In the genomic region with DNA sequence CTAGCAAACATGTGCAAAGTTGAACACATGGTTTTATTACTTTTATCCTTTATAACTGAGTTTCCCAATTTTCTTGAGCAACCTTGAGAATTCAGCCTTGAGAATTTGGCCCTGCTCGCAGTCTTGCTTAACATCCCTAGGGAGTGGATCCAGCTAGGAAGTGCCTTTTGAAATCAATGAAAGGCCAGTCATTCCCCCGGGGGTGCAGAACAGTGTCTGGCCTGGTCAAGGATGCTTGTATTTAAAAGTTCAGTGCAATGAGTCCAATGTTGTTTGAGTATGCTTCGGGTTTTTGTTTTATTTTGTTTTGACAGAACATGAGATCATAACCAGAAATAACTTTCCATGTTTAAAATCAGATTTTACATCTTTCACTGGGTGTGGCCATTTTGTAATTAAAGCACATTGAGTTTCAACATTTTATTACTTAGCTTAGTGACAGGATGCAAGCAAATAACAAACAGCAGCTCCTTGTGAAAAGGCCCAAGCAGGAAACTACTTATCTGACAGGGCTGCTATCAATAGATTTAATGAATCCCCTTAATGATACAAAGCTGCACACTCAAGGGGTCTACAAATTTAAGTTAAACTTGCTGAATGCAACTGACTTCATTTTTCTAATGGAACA, we compare ENCODE assay signal across 11 cellular contexts. TPM values are rescaled to one million over a fixed set of nuclear protein-coding genes. Genes with fewer than 3 reads are reported as not detected.
A peak's percentile ranks its signal among the peaks of the same experiment; 100 is the strongest.
DNase-seq lines count a peak whose midpoint lies in the region; ATAC-seq and TF ChIP-seq lines count a peak whose summit lies in the region.
"Had no signal": no experiment of that assay in that cellular context is flagged by ENCODE, and none has a peak within 500 bp of the region (broad histone marks: within the 10 kb centered on the region; RNA-seq: fewer than 3 reads in every experiment).

No MANE protein-coding gene starts in this region.

- H3K4me2 ChIP-seq in hepatocyte, result no peak overlapping the region

- no peaks in the 10 kb centered on the region for H3K9me3 ChIP-seq in colonic mucosa
- no peaks in the 10 kb centered on the region for H3K9me3 ChIP-seq in liver (ENCODE audit: control insufficient read depth in 4 of 4, low read length in 3 of 4)
- H3K9me3 ChIP-seq in stomach, result no peaks in the 10 kb centered on the region
- no peaks in the 10 kb centered on the region for H3K9me3 ChIP-seq in WERI-Rb-1 (ENCODE audit: severe bottlenecking)
- no peaks in the 10 kb centered on the region for H3K9me3 ChIP-seq in hepatocyte (ENCODE audit: low read depth)

- ATAC-seq in HG03196 (IDR thresholded peaks at IDR 0.05; ENCODE audit: unreplicated experiment), result no peak
- no peak for ATAC-seq in GM18498 (IDR thresholded peaks at IDR 0.05; ENCODE audit: unreplicated experiment)

- peak; percentile 61 for DNase-seq in HCEC 1CT
- DNase-seq in colonic mucosa, result peak; percentile 30
- no peak for DNase-seq in stomach
- no peak for DNase-seq in WERI-Rb-1
- DNase-seq in hepatocyte (ENCODE audit: low spot score), result no peak
- DNase-seq: activated gamma-delta T cell, DND-41, NCI-H524 treated with DMSO at 0.1 percent for 48 hours had no signal

- intact Hi-C loops in colonic mucosa (cut with DNase I) (no loop called here), stomach (cut with DNase I; ENCODE audit: low total_unique reads) (no loop called here)

- no peak overlapping the region for H3K27ac ChIP-seq in colonic mucosa
- peak overlapping the region in 1 of 2 donors; percentile 48 for H3K27ac ChIP-seq in liver (ENCODE audit: low read depth in 1 of 2, low read length in 2 of 2)
- peak overlapping the region in 4 of 5 donors; percentile 4 to 66 (median 30) for H3K27ac ChIP-seq in stomach
- no peak overlapping the region for H3K27ac ChIP-seq in WERI-Rb-1
- H3K27ac ChIP-seq in hepatocyte, result no peak overlapping the region

- no peaks in the 10 kb centered on the region for H3K79me2 ChIP-seq in hepatocyte

- H3K36me3 ChIP-seq in colonic mucosa (no peaks in the 10 kb centered on the region), liver (ENCODE audit: control insufficient read depth in 4 of 4, insufficient read depth in 3 of 4, low read depth in 1 of 4, low read length in 3 of 4) (peaks cover 0 to 19% (median 1%) of the 10 kb centered on the region in 4 donors), stomach (no peaks in the 10 kb centered on the region), WERI-Rb-1 (no peaks in the 10 kb centered on the region), hepatocyte (replicated peaks; ENCODE audit: insufficient read depth, low read depth) (no peaks in the 10 kb centered on the region)

- H4K20me1 ChIP-seq in hepatocyte (ENCODE audit: insufficient read depth, poor library complexity, severe bottlenecking), result no peaks in the 10 kb centered on the region

- no peak overlapping the region for H3K4me3 ChIP-seq in colonic mucosa
- no peak overlapping the region for H3K4me3 ChIP-seq in liver (ENCODE audit: low read depth in 1 of 3, low read length in 3 of 3)
- no peak overlapping the region for H3K4me3 ChIP-seq in stomach
- no peak overlapping the region for H3K4me3 ChIP-seq in WERI-Rb-1 (ENCODE audit: low read depth, low read length)
- H3K4me3 ChIP-seq in hepatocyte, result no peak overlapping the region

- H3K4me1 ChIP-seq in colonic mucosa, result no peaks in the 10 kb centered on the region
- peaks cover 4 to 28% (median 6%) of the 10 kb centered on the region in 4 donors for H3K4me1 ChIP-seq in liver (ENCODE audit: control insufficient read depth in 4 of 4, insufficient read depth in 4 of 4, low read length in 3 of 4)
- H3K4me1 ChIP-seq in stomach, result peaks cover 0 to 11% (median 5%) of the 10 kb centered on the region in 4 donors
- H3K4me1 ChIP-seq in hepatocyte (ENCODE audit: insufficient read depth), result no peaks in the 10 kb centered on the region

- TF ChIP-seq CTCF in colonic mucosa (IDR thresholded peaks at IDR 0.05), result no peak
- no peak for TF ChIP-seq CTCF in liver (IDR thresholded peaks at IDR 0.05; ENCODE audit: low read depth, low read length, missing input control)
- no peak for TF ChIP-seq CTCF in stomach (IDR thresholded peaks at IDR 0.05)
- no peak for TF ChIP-seq CTCF in WERI-Rb-1 (IDR thresholded peaks at IDR 0.05; ENCODE audit: low read depth, low read length)
- no peak for TF ChIP-seq CTCF in hepatocyte (IDR thresholded peaks at IDR 0.05; ENCODE audit: poor library complexity)

- H3K9ac ChIP-seq in colonic mucosa (ENCODE audit: low read depth in 2 of 2, low read length in 2 of 2) (no peak overlapping the region), liver (ENCODE audit: low read depth in 1 of 2, low read length in 2 of 2) (no peak overlapping the region)

- no peak for TF ChIP-seq POLR2A in stomach (IDR thresholded peaks at IDR 0.05)

- no peaks in the 10 kb centered on the region for H3K27me3 ChIP-seq in colonic mucosa
- no peaks in the 10 kb centered on the region for H3K27me3 ChIP-seq in liver (ENCODE audit: control insufficient read depth in 4 of 4, insufficient read depth in 4 of 4, low read length in 3 of 4)
- H3K27me3 ChIP-seq in stomach, result no peaks in the 10 kb centered on the region
- H3K27me3 ChIP-seq in WERI-Rb-1 (ENCODE audit: insufficient read depth, low read depth, severe bottlenecking), result no peaks in the 10 kb centered on the region
- no peaks in the 10 kb centered on the region for H3K27me3 ChIP-seq in hepatocyte

- no peaks in the 10 kb centered on the region for H3K9me2 ChIP-seq in hepatocyte (replicated peaks; ENCODE audit: insufficient read depth)

- peak in 1 of 2 donors; percentile 15 for TF ChIP-seq RAD21 in liver (IDR thresholded peaks at IDR 0.05)

- no peak for TF ChIP-seq EP300 in stomach (IDR thresholded peaks at IDR 0.05)

- H2AFZ ChIP-seq in hepatocyte, result no peak overlapping the region

- WGBS in liver, result 24% methylated on average over 3 of the region's 3 CpGs
- WGBS in stomach, 5 donors, result 53 to 73% (median 56%) methylated on average over 3 of the region's 3 CpGs
- 56% methylated on average over 3 of the region's 3 CpGs for WGBS in hepatocyte (ENCODE audit: low lambda C conversion rate, missing lambda C conversion rate)

TF ChIP-seq in liver, 16 proteins besides CTCF, POLR2A, EP300 and RAD21:
- TF ChIP-seq FOXA2 (IDR thresholded peaks at IDR 0.05) (no peak), HNF4G (IDR thresholded peaks at IDR 0.05) (no peak), FOXA1 (IDR thresholded peaks at IDR 0.05) (no peak), YY1 (IDR thresholded peaks at IDR 0.05) (no peak), JUND (IDR thresholded peaks at IDR 0.05) (peak in 1 of 2 donors; percentile 15), SP1 (IDR thresholded peaks at IDR 0.05) (no peak), NR2F2 (IDR thresholded peaks at IDR 0.05) (peak; percentile 25), HNF4A (conservative IDR thresholded peaks at IDR 0.05) (peak in 1 of 2 donors; percentile 14)
- TF ChIP-seq, protein P1, sequence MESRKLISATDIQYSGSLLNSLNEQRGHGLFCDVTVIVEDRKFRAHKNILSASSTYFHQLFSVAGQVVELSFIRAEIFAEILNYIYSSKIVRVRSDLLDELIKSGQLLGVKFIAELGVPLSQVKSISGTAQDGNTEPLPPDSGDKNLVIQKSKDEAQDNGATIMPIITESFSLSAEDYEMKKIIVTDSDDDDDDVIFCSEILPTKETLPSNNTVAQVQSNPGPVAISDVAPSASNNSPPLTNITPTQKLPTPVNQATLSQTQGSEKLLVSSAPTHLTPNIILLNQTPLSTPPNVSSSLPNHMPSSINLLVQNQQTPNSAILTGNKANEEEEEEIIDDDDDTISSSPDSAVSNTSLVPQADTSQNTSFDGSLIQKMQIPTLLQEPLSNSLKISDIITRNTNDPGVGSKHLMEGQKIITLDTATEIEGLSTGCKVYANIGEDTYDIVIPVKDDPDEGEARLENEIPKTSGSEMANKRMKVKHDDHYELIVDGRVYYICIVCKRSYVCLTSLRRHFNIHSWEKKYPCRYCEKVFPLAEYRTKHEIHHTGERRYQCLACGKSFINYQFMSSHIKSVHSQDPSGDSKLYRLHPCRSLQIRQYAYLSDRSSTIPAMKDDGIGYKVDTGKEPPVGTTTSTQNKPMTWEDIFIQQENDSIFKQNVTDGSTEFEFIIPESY (IDR thresholded peaks at IDR 0.05), result no peak

RNA-seq across cellular contexts. Expression of a gene that starts 16.8 kb away (rescaled TPM):
- total RNA-seq in colonic mucosa, result 1 to 10 TPM; 1.4 to 2.2 TPM
- 10 to 100 TPM; 18.3 to 20.6 TPM for total RNA-seq in liver
- 10 to 100 TPM in 1 of 2 donors, 1 to 10 TPM in 1; 9.7 to 24.0 TPM for polyA plus RNA-seq in liver
- total RNA-seq in stomach, result 10 to 100 TPM in 1 of 5 donors, 1 to 10 TPM in 4; 1.2 to 16.2 (median 4.6) TPM
- 10 to 100 TPM in 1 of 3 donors, 1 to 10 TPM in 2; 1.8 to 15.0 (median 2.6) TPM for polyA plus RNA-seq in stomach
- total RNA-seq in hepatocyte, result 18.5 and 21.7 TPM in 2 replicates
- polyA plus RNA-seq in hepatocyte, result 12.3 and 14.0 TPM in 2 replicates

Comparison
In these comparisons a context has a peak if more than half of its experiments do, and no peak if none do; other contexts are left out.
1. DNase-seq: peak in HCEC 1CT (single experiment) and colonic mucosa (single experiment); none in stomach (single experiment), WERI-Rb-1 (single experiment) and hepatocyte (single experiment).
2. H3K27ac ChIP-seq: peak in stomach (4 of 5); none in colonic mucosa (single experiment), WERI-Rb-1 (single experiment) and hepatocyte (single experiment).